Comparison of ENCODE assay signal across 9 cellular contexts in genomic region chr11:1515082-1516060, GRCh38. TPM values are rescaled to one million over a fixed set of nuclear protein-coding genes. Genes with fewer than 3 reads are reported as not detected.
A peak's percentile ranks its signal among the peaks of the same experiment; 100 is the strongest.
DNase-seq lines count a peak whose midpoint lies in the region; ATAC-seq and TF ChIP-seq lines count a peak whose summit lies in the region.
"Had no signal": no experiment of that assay in that cellular context is flagged by ENCODE, and none has a peak within 500 bp of the region (broad histone marks: within the 10 kb centered on the region; RNA-seq: fewer than 3 reads in every experiment).

No MANE protein-coding gene starts in this region.

- no peak overlapping the region for H3K4me3 ChIP-seq in SJSA1
- H3K4me3 ChIP-seq in gastroesophageal sphincter = peak overlapping the region in 1 of 2 donors; percentile 21
- no peak overlapping the region for H3K4me3 ChIP-seq in ovary
- H3K4me3 ChIP-seq in testis = no peak overlapping the region
- H3K4me3 ChIP-seq: SK-N-MC had no signal

- H3K9me3 ChIP-seq in SJSA1 (replicated peaks) = no peaks in the 10 kb centered on the region
- H3K9me3 ChIP-seq in gastroesophageal sphincter = no peaks in the 10 kb centered on the region
- H3K9me3 ChIP-seq in ovary = no peaks in the 10 kb centered on the region
- H3K9me3 ChIP-seq in testis = no peaks in the 10 kb centered on the region

- TF ChIP-seq EP300 in gastroesophageal sphincter (IDR thresholded peaks at IDR 0.05) (no peak), ovary (IDR thresholded peaks at IDR 0.05) (no peak)

- peak; percentile 86 for ATAC-seq in gastroesophageal sphincter
- no peak for ATAC-seq in GM19328 (IDR thresholded peaks at IDR 0.05; ENCODE audit: unreplicated experiment)

- H3K27me3 ChIP-seq in SJSA1 (replicated peaks) (no peaks in the 10 kb centered on the region), gastroesophageal sphincter (no peaks in the 10 kb centered on the region), ovary (no peaks in the 10 kb centered on the region), testis (no peaks in the 10 kb centered on the region)

- TF ChIP-seq CTCF in gastroesophageal sphincter (IDR thresholded peaks at IDR 0.05) = peak in 3 of 4 experiments; percentile 94 to 97 (median 95)
- peak; percentile 90 to 95 (median 90) for TF ChIP-seq CTCF in ovary (IDR thresholded peaks at IDR 0.05)
- TF ChIP-seq CTCF in testis (IDR thresholded peaks at IDR 0.05) = peak; percentile 91 to 96 (median 92)

- H3K27ac ChIP-seq in SJSA1 (no peak overlapping the region), gastroesophageal sphincter (peak overlapping the region in 2 of 4 donors; percentile 20 to 49), ovary (no peak overlapping the region), testis (no peak overlapping the region)
- H3K27ac ChIP-seq: SK-N-MC had no signal

- H3K4me1 ChIP-seq in SJSA1 (replicated peaks) = no peaks in the 10 kb centered on the region
- H3K4me1 ChIP-seq in gastroesophageal sphincter = peaks cover 0 to 89% (median 39%) of the 10 kb centered on the region in 3 donors
- peaks cover 12% of the 10 kb centered on the region for H3K4me1 ChIP-seq in ovary (ENCODE audit: insufficient read depth)
- H3K4me1 ChIP-seq in testis = peaks cover 27% of the 10 kb centered on the region

- WGBS in gastroesophageal sphincter (ENCODE audit: low coverage in 1 of 2), 2 donors = no CpG with 5 or more reads among the region's 36 CpGs
- WGBS in ovary, 3 donors = 31 to 33% (median 31%) methylated on average over 36 of the region's 36 CpGs
- WGBS in testis, 2 donors = 39 to 71% methylated on average over 4 to 35 of the region's 36 CpGs

- peak; percentile 62 for DNase-seq in COR-L47 (lab: John Stamatoyannopoulos, UW)
- DNase-seq in HuH-7 (ENCODE audit: low spot score) = peak; percentile 99
- peak; percentile 34 to 62 for DNase-seq in SJSA1 (ENCODE audit: low read depth in 1 of 2, low spot score in 2 of 2)
- DNase-seq in activated naive CD4-positive, alpha-beta T cell (lab: John Stamatoyannopoulos, UW) = peak; percentile 55 to 81 (median 67)
- DNase-seq in ovary = peak; percentile 71 to 89 (median 87)
- peak; percentile 82 for DNase-seq in testis

- H3K36me3 ChIP-seq in SJSA1 (no peaks in the 10 kb centered on the region), gastroesophageal sphincter (no peaks in the 10 kb centered on the region), ovary (no peaks in the 10 kb centered on the region), testis (ENCODE audit: low read depth, missing control alignments) (no peaks in the 10 kb centered on the region)

- no peak for TF ChIP-seq POLR2A in gastroesophageal sphincter (IDR thresholded peaks at IDR 0.05)
- TF ChIP-seq POLR2A in ovary (IDR thresholded peaks at IDR 0.05) = no peak
- TF ChIP-seq POLR2A in testis (IDR thresholded peaks at IDR 0.05) = no peak

- intact Hi-C loops in ovary (cut with DNase I) (loop anchor here (2.0 to 10.0 kb wide), 4 partner anchors 58 to 313 kb away; partner anchors contain the start of gene TOLLIP (in 1 of the 4)), testis (cut with DNase I; ENCODE audit: low total_unique reads) (loop anchor here (5.0 kb wide), 1 partner anchor 308 kb away; no protein-coding TSS in a partner anchor)

RNA-seq across cellular contexts. Expression of gene MOB2, which starts 28.8 kb away (rescaled TPM):
- total RNA-seq in SJSA1 (2014; rRNA removed; shearing (Covaris generic)) = 3.9 and 9.1 TPM in 2 replicates
- total RNA-seq in gastroesophageal sphincter (100 to 1,000 TPM in 2 of 4 donors, 10 to 100 TPM in 2; 59.6 to 103 (median 87.8) TPM), ovary (10 to 100 TPM; 28.5 to 47.2 (median 31.3) TPM), testis (10 to 100 TPM; 46.8 to 57.7 TPM)
- polyA plus RNA-seq in ovary (10 to 100 TPM; 32.0 to 50.1 TPM), testis (ENCODE audit: insufficient read depth, low read depth, low replicate concordance) (41.5 TPM)

RNA-seq across cellular contexts. Expression of gene DUSP8, which starts 56.7 kb away (rescaled TPM):
- 0.13 and 0.82 TPM in 2 replicates for total RNA-seq in SJSA1 (2014; rRNA removed; shearing (Covaris generic))
- total RNA-seq in gastroesophageal sphincter = 1 to 10 TPM; 3.3 to 7.8 (median 4.9) TPM
- total RNA-seq in ovary = 10 to 100 TPM in 2 of 7 donors, 1 to 10 TPM in 3, under 1 TPM in 2; 0.38 to 14.9 (median 1.3) TPM
- polyA plus RNA-seq in ovary = 1 to 10 TPM in 1 of 2 donors, under 1 TPM in 1; 0.59 to 1.6 TPM
- 10 to 100 TPM in 1 of 2 donors, 1 to 10 TPM in 1; 8.5 to 14.4 TPM for total RNA-seq in testis
- polyA plus RNA-seq in testis (ENCODE audit: insufficient read depth, low read depth, low replicate concordance) = 7.0 TPM

Comparison
In these comparisons a context has a peak if more than half of its experiments do, and no peak if none do; other contexts are left out.
1. DNase-seq: peak in every context shown above with its lines; median percentile 99 in HuH-7; 87 in ovary; 82 in testis; 67 in activated naive CD4-positive, alpha-beta T cell; 62 in COR-L47; 48 in SJSA1.